ENCODE assay signal across 8 cellular contexts in genomic region chr12:111434680-111435338, GRCh38. TPM values are rescaled to one million over a fixed set of nuclear protein-coding genes. Genes with fewer than 3 reads are reported as not detected.
DNase-seq lines count a peak whose midpoint lies in the region; ATAC-seq and TF ChIP-seq lines count a peak whose summit lies in the region.

No MANE protein-coding gene starts in this region.

- H3K27ac ChIP-seq in CD4-positive, CD25-positive, alpha-beta regulatory T cell (ENCODE audit: insufficient read depth, low read length, poor library complexity, severe bottlenecking) = peak overlapping the region; percentile 95
- H3K27ac ChIP-seq in stomach = peak overlapping the region; percentile 65 to 83 (median 70)

- WGBS in stomach, 5 donors = 10 to 21% (median 15%) methylated on average over 16 to 18 of the region's 18 CpGs

- H3K9me3 ChIP-seq in CD4-positive, CD25-positive, alpha-beta regulatory T cell (ENCODE audit: control insufficient read depth in 2 of 2, low read length in 2 of 2) = no peaks in the 10 kb centered on the region
- no peaks in the 10 kb centered on the region for H3K9me3 ChIP-seq in stomach

- POLR2A ChIA-PET in naive thymus-derived CD8-positive, alpha-beta T cell (lab: Charles Lee) = interaction anchor here (0.9 to 3.3 kb wide), 13 partner anchors 8 to 38 kb away, joined by 3 to 46 read pairs (median 9); partner anchors contain the start of gene SH2B3

- H3K36me3 ChIP-seq in CD4-positive, CD25-positive, alpha-beta regulatory T cell (ENCODE audit: control insufficient read depth, insufficient read depth, low read length) = no peaks in the 10 kb centered on the region
- H3K36me3 ChIP-seq in stomach = peaks cover 0 to 5% (median 2%) of the 10 kb centered on the region in 4 donors

- peak; percentile 74 to 87 (median 83) for DNase-seq in CD4-positive, CD25-positive, alpha-beta regulatory T cell
- DNase-seq in KBM-7 (peak; percentile 55), dermis blood vessel endothelial cell (peak; percentile 80), stomach (no peak), SKM-1 (lab: John Stamatoyannopoulos, UW; ENCODE audit: unreplicated experiment) (no peak)
- DNase-seq in activated CD4-positive, alpha-beta T cell treated with anti-CD3 and anti-CD28 coated beads, Interleukin-2, amount 50 U/mL, for 48 hours = peak; percentile 79 to 85
- peak; percentile 61 to 92 (median 86) for DNase-seq in naive thymus-derived CD8-positive, alpha-beta T cell

- TF ChIP-seq POLR2A in stomach (IDR thresholded peaks at IDR 0.05) = no peak

- intact Hi-C loops in stomach (cut with DNase I; ENCODE audit: low total_unique reads) = no loop called here

- H3K4me3 Mint-ChIP-seq in CD4-positive, CD25-positive, alpha-beta regulatory T cell = peak overlapping the region; percentile 77 to 90 (median 88)
- H3K4me3 Mint-ChIP-seq in naive thymus-derived CD8-positive, alpha-beta T cell = peak overlapping the region; percentile 69 to 89 (median 83)

- no peak for TF ChIP-seq EP300 in stomach (IDR thresholded peaks at IDR 0.05)

- peak overlapping the region; percentile 99 for H3K27ac Mint-ChIP-seq in CD4-positive, CD25-positive, alpha-beta regulatory T cell
- H3K27ac Mint-ChIP-seq in naive thymus-derived CD8-positive, alpha-beta T cell = peak overlapping the region; percentile 98 to 100 (median 99)

- in situ Hi-C loops in KBM-7 (cut with MboI; ENCODE audit: low pct_unique_long_range_greater_than_20kb, low sequenced_read_pairs) = no loop called here

- peak overlapping the region; percentile 76 for H3K4me3 ChIP-seq in CD4-positive, CD25-positive, alpha-beta regulatory T cell (ENCODE audit: low read depth, low read length)
- H3K4me3 ChIP-seq in stomach = peak overlapping the region in 2 of 4 donors; percentile 1 to 11

- TF ChIP-seq CTCF in stomach (IDR thresholded peaks at IDR 0.05) = no peak

- H3K27me3 Mint-ChIP-seq in CD4-positive, CD25-positive, alpha-beta regulatory T cell = peaks cover 5% of the 10 kb centered on the region
- no peaks in the 10 kb centered on the region for H3K27me3 Mint-ChIP-seq in naive thymus-derived CD8-positive, alpha-beta T cell

- H3K4me1 Mint-ChIP-seq in CD4-positive, CD25-positive, alpha-beta regulatory T cell = peaks cover 28 to 95% (median 58%) of the 10 kb centered on the region in 4 donors
- peaks cover 56 to 95% (median 92%) of the 10 kb centered on the region in 4 donors for H3K4me1 Mint-ChIP-seq in naive thymus-derived CD8-positive, alpha-beta T cell

- H3K27me3 ChIP-seq in CD4-positive, CD25-positive, alpha-beta regulatory T cell (ENCODE audit: control insufficient read depth, insufficient read depth, low read length) = no peaks in the 10 kb centered on the region
- no peaks in the 10 kb centered on the region for H3K27me3 ChIP-seq in stomach

- peaks cover 12% of the 10 kb centered on the region for H3K36me3 Mint-ChIP-seq in CD4-positive, CD25-positive, alpha-beta regulatory T cell
- H3K36me3 Mint-ChIP-seq in naive thymus-derived CD8-positive, alpha-beta T cell = peaks cover 0 to 4% (median 0%) of the 10 kb centered on the region in 3 donors

- peaks cover 85% of the 10 kb centered on the region for H3K4me1 ChIP-seq in CD4-positive, CD25-positive, alpha-beta regulatory T cell (ENCODE audit: control insufficient read depth, insufficient read depth, low read length, poor library complexity, severe bottlenecking)
- peaks cover 59 to 100% (median 80%) of the 10 kb centered on the region in 4 donors for H3K4me1 ChIP-seq in stomach

- ATAC-seq in CD4-positive, CD25-positive, alpha-beta regulatory T cell (ENCODE audit: low read depth in 2 of 2) = peak; percentile 71 to 75
- peak; percentile 70 for ATAC-seq in GM21390 (IDR thresholded peaks at IDR 0.05; ENCODE audit: unreplicated experiment)
- peak; percentile 76 to 82 for ATAC-seq in naive thymus-derived CD8-positive, alpha-beta T cell

- peaks cover 0 to 1% (median 0%) of the 10 kb centered on the region in 7 donors for H3K9me3 Mint-ChIP-seq in CD4-positive, CD25-positive, alpha-beta regulatory T cell
- H3K9me3 Mint-ChIP-seq in naive thymus-derived CD8-positive, alpha-beta T cell = no peaks in the 10 kb centered on the region

RNA-seq across cellular contexts. Expression of gene SH2B3, which starts 29.1 kb away (rescaled TPM):
- 25.7 TPM for total RNA-seq in CD4-positive, CD25-positive, alpha-beta regulatory T cell
- polyA plus RNA-seq in CD4-positive, CD25-positive, alpha-beta regulatory T cell = 1 to 10 TPM; 1.6 to 5.3 (median 3.8) TPM
- 93.6 and 111 TPM in 2 replicates for total RNA-seq in dermis blood vessel endothelial cell
- total RNA-seq in naive thymus-derived CD8-positive, alpha-beta T cell = 10 to 100 TPM; 12.5 to 12.8 TPM
- polyA plus RNA-seq in naive thymus-derived CD8-positive, alpha-beta T cell = 1 to 10 TPM; 2.1 to 5.3 (median 3.2) TPM
- total RNA-seq in stomach = 10 to 100 TPM in 2 of 5 donors, 1 to 10 TPM in 3; 5.3 to 21.7 (median 9.8) TPM
- 1 to 10 TPM; 2.5 to 8.1 (median 7.3) TPM for polyA plus RNA-seq in stomach

Comparison
In these comparisons a context has a peak if more than half of its experiments do, and no peak if none do; other contexts are left out.
1. DNase-seq: peak in CD4-positive, CD25-positive, alpha-beta regulatory T cell (3 of 3), KBM-7 (single experiment), activated CD4-positive, alpha-beta T cell treated with anti-CD3 and anti-CD28 coated beads, Interleukin-2, amount 50 U/mL, for 48 hours (2 of 2), dermis blood vessel endothelial cell (single experiment) and naive thymus-derived CD8-positive, alpha-beta T cell (10 of 10); none in stomach (single experiment) and SKM-1 (single experiment).
2. Peak in every context shown above with its lines, with median percentiles within 50 percentile points of each other: ATAC-seq.